18 cellular contexts compared by ENCODE assay signal in genomic region chr16:28867241-28867640, GRCh38. TPM values are rescaled to one million over a fixed set of nuclear protein-coding genes. Genes with fewer than 3 reads are reported as not detected.
DNase-seq lines count a peak whose midpoint lies in the region; ATAC-seq and TF ChIP-seq lines count a peak whose summit lies in the region.
"Had no signal": no experiment of that assay in that cellular context is flagged by ENCODE, and none has a peak within 500 bp of the region (broad histone marks: within the 10 kb centered on the region; RNA-seq: fewer than 3 reads in every experiment).

No MANE protein-coding gene starts in this region.

- no peak overlapping the region for H4K8ac ChIP-seq in trophoblast cell (ENCODE audit: low read depth, low read length)

- no peaks in the 10 kb centered on the region for H3K9me3 Mint-ChIP-seq in CD4-positive, alpha-beta T cell
- H3K9me3 Mint-ChIP-seq in activated B cell treated with CpG ODN at 0.5 μM for 24 hours: no peaks in the 10 kb centered on the region
- H3K9me3 Mint-ChIP-seq: CD8-positive, alpha-beta T cell; GM23338 had no signal

- H3K9ac ChIP-seq in BLaER1 treated with 17β-estradiol and CSF1 and Interleukin-3, amounts not matched to agents 10 nM and 100 nM: peak overlapping the region in 6 of 11 experiments; percentile 1 to 65 (median 50); a peak in 6 of 22 replicates
- H3K9ac ChIP-seq in trophoblast cell (ENCODE audit: low read length): no peak overlapping the region
- H3K9ac ChIP-seq: BLaER1 had no signal

- H3K27ac Mint-ChIP-seq in CD4-positive, alpha-beta T cell: peak overlapping the region; percentile 49
- peak overlapping the region; percentile 24 for H3K27ac Mint-ChIP-seq in activated B cell treated with CpG ODN at 0.5 μM for 24 hours
- H3K27ac Mint-ChIP-seq: CD8-positive, alpha-beta T cell; GM23338 had no signal

- no peaks in the 10 kb centered on the region for H3K9me3 ChIP-seq in BLaER1 treated with 17β-estradiol and CSF1 and Interleukin-3, amounts not matched to agents 10 nM and 100 nM (replicated peaks in 1 of 11)
- H3K9me3 ChIP-seq in CD4-positive, alpha-beta T cell (ENCODE audit: control insufficient read depth, low read length): no peaks in the 10 kb centered on the region
- no peaks in the 10 kb centered on the region for H3K9me3 ChIP-seq in trophoblast cell (ENCODE audit: insufficient read depth, low read depth, low read length)
- H3K9me3 ChIP-seq: BLaER1 had no signal

- CTCF ChIA-PET in CD4-positive, alpha-beta T cell (lab: Charles Lee): no interaction called here
- CTCF ChIA-PET in activated B cell treated with CpG ODN at 0.5 μM for 24 hours (lab: Charles Lee): interaction anchor here (1.0 kb wide), 1 partner anchor 78 kb away, joined by 3 read pairs; no protein-coding TSS in a partner anchor

- peaks cover 10% of the 10 kb centered on the region for H3K79me2 ChIP-seq in trophoblast cell (ENCODE audit: control insufficient read depth, insufficient read depth, low read length, poor library complexity)

- H3K27ac ChIP-seq in BLaER1 treated with 17β-estradiol and CSF1 and Interleukin-3, amounts not matched to agents 10 nM and 100 nM: 0 out of 22 replicates have a peak overlapping the region, but pooled peaks of 2 of the 11 experiments have one; percentile 5 to 27
- no peak overlapping the region for H3K27ac ChIP-seq in CD4-positive, alpha-beta T cell (ENCODE audit: low read depth, low read length)
- H3K27ac ChIP-seq in trophoblast cell (ENCODE audit: low read depth, low read length): no peak overlapping the region
- H3K27ac ChIP-seq: BLaER1 had no signal

- no peak for DNase-seq in CD4-positive, alpha-beta T cell
- DNase-seq in activated B cell treated with CpG ODN at 0.5 μM for 24 hours: no peak
- DNase-seq in trophoblast cell: peak; percentile 29 to 48
- DNase-seq in NCI-H2029 treated with DMSO at 0.1 percent for 48 hours (lab: John Stamatoyannopoulos, UW): no peak
- DNase-seq: CD8-positive, alpha-beta T cell; HCEC 1CT; Karpas-422; NCI-H1694; NCI-H446; NCI-H526; Right ventricle myocardium superior had no signal

- intact Hi-C loops in CD4-positive, alpha-beta T cell (cut with DNase I, micrococcal nuclease): no loop called here
- intact Hi-C loops in activated B cell treated with CpG ODN at 0.5 μM for 24 hours (cut with micrococcal nuclease): no loop called here

- peaks cover 17 to 32% (median 26%) of the 10 kb centered on the region in 10 experiments for H3K4me1 ChIP-seq in BLaER1 treated with 17β-estradiol and CSF1 and Interleukin-3, amounts not matched to agents 10 nM and 100 nM
- H3K4me1 ChIP-seq in trophoblast cell (ENCODE audit: control insufficient read depth in 1 of 2, insufficient read depth in 2 of 2, low read length in 2 of 2): peaks cover 4% of the 10 kb centered on the region in 2 experiments

- H3K79me1 ChIP-seq in trophoblast cell (ENCODE audit: low read length): peaks cover 6% of the 10 kb centered on the region

- no peak for TF ChIP-seq CTCF in CD4-positive, alpha-beta T cell (IDR thresholded peaks at IDR 0.05)
- TF ChIP-seq CTCF in activated B cell treated with CpG ODN at 0.5 μM for 24 hours (IDR thresholded peaks at IDR 0.05): no peak

- no peak overlapping the region for H3K23ac ChIP-seq in trophoblast cell (ENCODE audit: low read length)

- POLR2A ChIA-PET in CD4-positive, alpha-beta T cell (lab: Charles Lee): interaction anchor here (1.2 to 5.9 kb wide), 2 partner anchors 20 to 45 kb away, joined by 3 to 118 read pairs; partner anchors contain the start of genes ATXN2L and TUFM
- POLR2A ChIA-PET in activated B cell treated with CpG ODN at 0.5 μM for 24 hours (lab: Charles Lee): interaction anchor here (1.6 to 6.7 kb wide), 3 partner anchors 12 to 65 kb away, joined by 4 to 113 read pairs (median 13); partner anchors contain the start of genes CD19 and TUFM

- H3K4me3 ChIP-seq in BLaER1 treated with 17β-estradiol and CSF1 and Interleukin-3, amounts not matched to agents 10 nM and 100 nM: no peak overlapping the region
- no peak overlapping the region for H3K4me3 ChIP-seq in trophoblast cell (ENCODE audit: low read depth, low read length)
- H3K4me3 ChIP-seq: BLaER1, GM23338 had no signal

- H3K4me1 Mint-ChIP-seq in CD4-positive, alpha-beta T cell (ENCODE audit: low read depth): peaks cover 26% of the 10 kb centered on the region
- peaks cover 24% of the 10 kb centered on the region for H3K4me1 Mint-ChIP-seq in activated B cell treated with CpG ODN at 0.5 μM for 24 hours

- peaks cover 56 to 70% (median 61%) of the 10 kb centered on the region in 11 experiments for H3K36me3 ChIP-seq in BLaER1 treated with 17β-estradiol and CSF1 and Interleukin-3, amounts not matched to agents 10 nM and 100 nM
- peaks cover 54 to 56% of the 10 kb centered on the region in 2 experiments for H3K36me3 ChIP-seq in trophoblast cell (ENCODE audit: control insufficient read depth in 1 of 2, insufficient read depth in 2 of 2, low read length in 2 of 2)

- no peaks in the 10 kb centered on the region for H3K27me3 Mint-ChIP-seq in CD4-positive, alpha-beta T cell
- H3K27me3 Mint-ChIP-seq in activated B cell treated with CpG ODN at 0.5 μM for 24 hours: no peaks in the 10 kb centered on the region

- H2BK5ac ChIP-seq in trophoblast cell (ENCODE audit: low read depth, low read length, poor library complexity): no peak overlapping the region

- H2AK5ac ChIP-seq in trophoblast cell (ENCODE audit: low read length): no peak overlapping the region

- H3K36me3 Mint-ChIP-seq in CD4-positive, alpha-beta T cell (ENCODE audit: low read depth): peaks cover 63% of the 10 kb centered on the region
- peaks cover 62% of the 10 kb centered on the region for H3K36me3 Mint-ChIP-seq in activated B cell treated with CpG ODN at 0.5 μM for 24 hours (ENCODE audit: low read depth)

- H3K4ac ChIP-seq in trophoblast cell (ENCODE audit: low read depth, low read length): no peak overlapping the region

- H4K91ac ChIP-seq in trophoblast cell (ENCODE audit: low read depth, low read length): no peak overlapping the region

- no peak overlapping the region for H3K4me2 ChIP-seq in BLaER1 treated with 17β-estradiol and CSF1 and Interleukin-3, amounts not matched to agents 10 nM and 100 nM
- H3K4me2 ChIP-seq in trophoblast cell (ENCODE audit: low read length): no peak overlapping the region
- H3K4me2 ChIP-seq: BLaER1, GM23338 had no signal

- peaks cover 10 to 78% (median 51%) of the 10 kb centered on the region in 11 experiments; a peak in 21 of 22 replicates for H4K20me1 ChIP-seq in BLaER1 treated with 17β-estradiol and CSF1 and Interleukin-3, amounts not matched to agents 10 nM and 100 nM

- WGBS in trophoblast cell (ENCODE audit: extremely low coverage, insufficient coverage, insufficient read length): no CpG with 5 or more reads among the region's 13 CpGs

- no peak overlapping the region for H4K12ac ChIP-seq in trophoblast cell (ENCODE audit: low read depth, low read length)

- no peak overlapping the region for H3K18ac ChIP-seq in trophoblast cell (ENCODE audit: low read length)

- no peak overlapping the region for H3K14ac ChIP-seq in trophoblast cell (ENCODE audit: low read length)

- H3K27me3 ChIP-seq in BLaER1 treated with 17β-estradiol and CSF1 and Interleukin-3, amounts not matched to agents 10 nM and 100 nM: no peaks in the 10 kb centered on the region
- H3K27me3 ChIP-seq in CD4-positive, alpha-beta T cell (ENCODE audit: control insufficient read depth, insufficient read depth, low read length): no peaks in the 10 kb centered on the region
- no peaks in the 10 kb centered on the region for H3K27me3 ChIP-seq in trophoblast cell (ENCODE audit: insufficient read depth, low read length)
- H3K27me3 ChIP-seq: BLaER1 had no signal

- ATAC-seq in CD4-positive, alpha-beta T cell (ENCODE audit: poor library complexity): no peak
- ATAC-seq in activated B cell treated with CpG ODN at 0.5 μM for 24 hours (ENCODE audit: low read depth): no peak
- no peak for ATAC-seq in HG03095 (IDR thresholded peaks at IDR 0.05; ENCODE audit: unreplicated experiment)
- ATAC-seq in GM19467 (IDR thresholded peaks at IDR 0.05; ENCODE audit: unreplicated experiment): no peak
- ATAC-seq: CD8-positive, alpha-beta T cell; GM23338 had no signal

- no peak overlapping the region for H2BK12ac ChIP-seq in trophoblast cell (ENCODE audit: low read length)

- peak overlapping the region; percentile 15 for H3K4me3 Mint-ChIP-seq in CD4-positive, alpha-beta T cell
- H3K4me3 Mint-ChIP-seq in activated B cell treated with CpG ODN at 0.5 μM for 24 hours: no peak overlapping the region
- H3K4me3 Mint-ChIP-seq: CD8-positive, alpha-beta T cell; GM23338 had no signal

- no peak overlapping the region for H2AFZ ChIP-seq in trophoblast cell (ENCODE audit: insufficient read depth, low read length, poor library complexity)
- H2AFZ ChIP-seq: GM23338 had no signal

- H2BK120ac ChIP-seq in trophoblast cell (ENCODE audit: insufficient read depth, low read length, poor library complexity): no peak overlapping the region

RNA-seq across cellular contexts. Expression of gene SH2B1, which starts 3.6 kb away (rescaled TPM):
- total RNA-seq in CD4-positive, alpha-beta T cell: 10 to 100 TPM; 50.6 to 58.9 TPM
- total RNA-seq in activated B cell treated with CpG ODN at 0.5 μM for 24 hours: 65.5 and 77.1 TPM in 2 replicates
- 28.0 and 28.5 TPM in 2 replicates for polyA plus RNA-seq in trophoblast cell (2013)

RNA-seq across cellular contexts. Expression of gene ATP2A1, which starts 11.0 kb away (rescaled TPM):
- total RNA-seq in CD4-positive, alpha-beta T cell: under 1 TPM; 0.56 to 0.77 TPM
- total RNA-seq in activated B cell treated with CpG ODN at 0.5 μM for 24 hours: 0.71 and 1.0 TPM in 2 replicates
- 1.6 and 1.8 TPM in 2 replicates for polyA plus RNA-seq in trophoblast cell (2013)
- total RNA-seq: M059J, Right ventricle myocardium superior, SK-MEL-5 had no signal

RNA-seq across cellular contexts. Expression of gene TUFM, which starts 21.1 kb away (rescaled TPM):
- 100 to 1,000 TPM; 102 to 103 TPM for total RNA-seq in CD4-positive, alpha-beta T cell
- total RNA-seq in activated B cell treated with CpG ODN at 0.5 μM for 24 hours: 189 and 206 TPM in 2 replicates
- polyA plus RNA-seq in trophoblast cell (2013): 147 TPM in 2 replicates

RNA-seq across cellular contexts. Expression of gene ATXN2L, which starts 44.4 kb away (rescaled TPM):
- total RNA-seq in CD4-positive, alpha-beta T cell: 100 to 1,000 TPM; 292 to 304 TPM
- 285 and 335 TPM in 2 replicates for total RNA-seq in activated B cell treated with CpG ODN at 0.5 μM for 24 hours
- polyA plus RNA-seq in trophoblast cell (2013): 336 and 356 TPM in 2 replicates

RNA-seq across cellular contexts. Expression of gene RABEP2, which starts 57.8 kb away (rescaled TPM):
- 10 to 100 TPM; 23.3 to 23.4 TPM for total RNA-seq in CD4-positive, alpha-beta T cell
- total RNA-seq in activated B cell treated with CpG ODN at 0.5 μM for 24 hours: 93.5 and 110 TPM in 2 replicates
- polyA plus RNA-seq in trophoblast cell (2013): 9.9 and 10.4 TPM in 2 replicates

Comparison
In these comparisons a context has a peak if more than half of its experiments do, and no peak if none do; other contexts are left out.
1. DNase-seq: peak in trophoblast cell (2 of 2); none in CD4-positive, alpha-beta T cell (0 of 10), activated B cell treated with CpG ODN at 0.5 μM for 24 hours (single experiment) and NCI-H2029 treated with DMSO at 0.1 percent for 48 hours (single experiment).